Comparison of ENCODE assay signal across 1 cellular context in genomic region chr17:39687546-39688474, GRCh38.
TF ChIP-seq lines count a peak whose summit lies in the region.

Gene PGAP3, minus strand, starts transcription at chr17:39688057. Its CDS starts 43 bp downstream, at chr17:39688014.

TF ChIP-seq in K562, 482 proteins besides CTCF, POLR2A, EP300 and RAD21 (continued from another document):
- TF ChIP-seq ZNF407 (IDR thresholded peaks at IDR 0.05; ENCODE audit: low read depth) (no peak), RNF2 (IDR thresholded peaks at IDR 0.05) (no peak), USF2 (CRISPR knock-in tag; IDR thresholded peaks at IDR 0.05) (no peak), KDM4B (IDR thresholded peaks at IDR 0.05; ENCODE audit: borderline replicate concordance in 2 of 2, low read depth in 1 of 2) (peak in 1 of 2 experiments; percentile 75; a peak in 1 of 4 replicates), ZNF695 (CRISPR knock-in tag; IDR thresholded peaks at IDR 0.05) (no peak), ZNF586 (CRISPR knock-in tag; conservative IDR thresholded peaks at IDR 0.05) (no peak), MED1 (CRISPR knock-in tag; IDR thresholded peaks at IDR 0.05; ENCODE audit: borderline replicate concordance) (no peak)
